Comparison of ENCODE assay signal across 30 cellular contexts in genomic region chr2:223420048-223420447, GRCh38.
"Had no signal": no experiment of that assay in that cellular context is flagged by ENCODE, and none has a peak within 500 bp of the region (broad histone marks: within the 10 kb centered on the region; RNA-seq: fewer than 3 reads in every experiment).

No MANE protein-coding gene starts in this region.

- H3K4me3 Mint-ChIP-seq: activated CD4-positive, alpha-beta memory T cell treated with anti-CD3 and anti-CD28 coated beads, Interleukin-2, amount 10 ng/mL, durations not matched to agents 7 days and 5 days; activated CD4-positive, alpha-beta T cell treated with anti-CD3 and anti-CD28 coated beads for 36 hours; activated CD4-positive, alpha-beta T cell treated with anti-CD3 and anti-CD28 coated beads, Interleukin-2, amount 10 ng/mL, durations not matched to agents 7 days and 5 days; activated naive CD8-positive, alpha-beta T cell treated with anti-CD3 and anti-CD28 coated beads, Interleukin-2, amount 10 ng/mL, durations not matched to agents 7 days and 5 days; activated T-cell treated with anti-CD3 and anti-CD28 coated beads, Interleukin-2, amount 50 U/mL, for 4 hours; activated T-helper 17 cell treated with anti-CD3 and anti-CD28 coated beads, Interleukin-2, amount 50 U/mL, for 72 hours; central memory CD8-positive, alpha-beta T cell; dendritic cell treated with granulocyte-macrophage colony-stimulating factor and Interleukin-4, amounts not matched to agents 40 ng/mL and 50 ng/mL, for 4 days; endodermal cell; T-helper 17 cell; T-helper 2 cell treated with Interferon-gamma antibody and Interleukin-4, amounts not matched to agents 5 μg/mL and 100 μg/mL, for 36 hours had no signal

- DNase-seq: activated CD4-positive, alpha-beta memory T cell treated with anti-CD3 and anti-CD28 coated beads, Interleukin-2, amount 10 ng/mL, durations not matched to agents 7 days and 5 days; activated CD4-positive, alpha-beta T cell treated with anti-CD3 and anti-CD28 coated beads for 36 hours; activated CD4-positive, alpha-beta T cell treated with anti-CD3 and anti-CD28 coated beads, Interleukin-2, amount 10 ng/mL, durations not matched to agents 7 days and 5 days; activated CD4-positive, alpha-beta T cell treated with anti-CD3 and anti-CD28 coated beads, Interleukin-2, amount 50 U/mL, for 4 hours; activated CD4-positive, CD25-positive, alpha-beta regulatory T cell; activated CD4-positive, CD25-positive, alpha-beta regulatory T cell treated with anti-CD3 and anti-CD28 coated beads, Interleukin-2, amount 50 U/mL, for 72 hours; activated CD8-positive, alpha-beta memory T cell treated with anti-CD3 and anti-CD28 coated beads for 24 hours; activated effector memory CD4-positive, alpha-beta T cell treated with Interleukin-2 at 50 U/mL for 16 hours; activated gamma-delta T cell treated with Interleukin-2 at 50 U/mL for 16 hours; activated naive CD4-positive, alpha-beta T cell treated with Interleukin-2 at 50 U/mL for 16 hours; activated naive CD8-positive, alpha-beta T cell treated with anti-CD3 and anti-CD28 coated beads, Interleukin-2, amount 10 ng/mL, durations not matched to agents 7 days and 5 days; activated T-cell treated with anti-CD3 and anti-CD28 coated beads, Interleukin-2, amount 50 U/mL, for 4 hours; brain microvascular endothelial cell; dorsolateral prefrontal cortex; effector memory CD4-positive, alpha-beta T cell; endodermal cell; foreskin keratinocyte; gastrocnemius medialis; glutamatergic neuron; heart left ventricle; T-helper 1 cell; T-helper 17 cell; T1000 had no signal

- H3K36me3 ChIP-seq: brain microvascular endothelial cell, gastrocnemius medialis, heart left ventricle had no signal

- H3K9me3 Mint-ChIP-seq: activated CD4-positive, alpha-beta T cell treated with anti-CD3 and anti-CD28 coated beads, Interleukin-2, amount 10 ng/mL, durations not matched to agents 7 days and 5 days; activated naive CD8-positive, alpha-beta T cell treated with anti-CD3 and anti-CD28 coated beads, Interleukin-2, amount 10 ng/mL, durations not matched to agents 7 days and 5 days; activated T-cell treated with anti-CD3 and anti-CD28 coated beads, Interleukin-2, amount 50 U/mL, for 4 hours; activated T-helper 17 cell treated with anti-CD3 and anti-CD28 coated beads, Interleukin-2, amount 50 U/mL, for 72 hours; central memory CD8-positive, alpha-beta T cell; dendritic cell treated with granulocyte-macrophage colony-stimulating factor and Interleukin-4, amounts not matched to agents 40 ng/mL and 50 ng/mL, for 4 days; endodermal cell; T-helper 2 cell treated with Interferon-gamma antibody and Interleukin-4, amounts not matched to agents 5 μg/mL and 100 μg/mL, for 36 hours had no signal

- H3K36me3 Mint-ChIP-seq: activated naive CD4-positive, alpha-beta T cell treated with anti-CD3 and anti-CD28 coated beads, Interleukin-2, amount 50 U/mL, for 72 hours; activated naive CD8-positive, alpha-beta T cell treated with anti-CD3 and anti-CD28 coated beads, Interleukin-2, amount 10 ng/mL, durations not matched to agents 7 days and 5 days had no signal

- H3K27ac Mint-ChIP-seq: activated CD4-positive, alpha-beta memory T cell treated with anti-CD3 and anti-CD28 coated beads, Interleukin-2, amount 10 ng/mL, durations not matched to agents 7 days and 5 days; activated CD4-positive, alpha-beta T cell treated with anti-CD3 and anti-CD28 coated beads for 36 hours; activated CD4-positive, alpha-beta T cell treated with anti-CD3 and anti-CD28 coated beads, Interleukin-2, amount 10 ng/mL, durations not matched to agents 7 days and 5 days; activated naive CD4-positive, alpha-beta T cell treated with anti-CD3 and anti-CD28 coated beads, Interleukin-2, amount 50 U/mL, for 72 hours; activated naive CD8-positive, alpha-beta T cell treated with anti-CD3 and anti-CD28 coated beads, Interleukin-2, amount 10 ng/mL, durations not matched to agents 7 days and 5 days; activated T-helper 17 cell treated with anti-CD3 and anti-CD28 coated beads, Interleukin-2, amount 50 U/mL, for 72 hours; dendritic cell treated with granulocyte-macrophage colony-stimulating factor and Interleukin-4, amounts not matched to agents 40 ng/mL and 50 ng/mL, for 4 days; endodermal cell; T-helper 17 cell; T-helper 2 cell treated with Interferon-gamma antibody and Interleukin-4, amounts not matched to agents 5 μg/mL and 100 μg/mL, for 36 hours had no signal

- H3K27me3 Mint-ChIP-seq: activated CD4-positive, alpha-beta memory T cell treated with anti-CD3 and anti-CD28 coated beads, Interleukin-2, amount 10 ng/mL, durations not matched to agents 7 days and 5 days; activated CD4-positive, alpha-beta T cell treated with anti-CD3 and anti-CD28 coated beads for 36 hours; activated CD4-positive, alpha-beta T cell treated with anti-CD3 and anti-CD28 coated beads, Interleukin-2, amount 10 ng/mL, durations not matched to agents 7 days and 5 days; activated naive CD8-positive, alpha-beta T cell treated with anti-CD3 and anti-CD28 coated beads, Interleukin-2, amount 10 ng/mL, durations not matched to agents 7 days and 5 days; activated T-helper 17 cell treated with anti-CD3 and anti-CD28 coated beads, Interleukin-2, amount 50 U/mL, for 72 hours; central memory CD8-positive, alpha-beta T cell; dendritic cell treated with granulocyte-macrophage colony-stimulating factor and Interleukin-4, amounts not matched to agents 40 ng/mL and 50 ng/mL, for 4 days; T-helper 17 cell had no signal

- H3K4me1 ChIP-seq: gastrocnemius medialis had no signal

- H3K4me3 ChIP-seq: coronary artery, dorsolateral prefrontal cortex, gastrocnemius medialis, heart left ventricle had no signal

- H3K27me3 ChIP-seq: brain microvascular endothelial cell, dorsolateral prefrontal cortex, foreskin keratinocyte, gastrocnemius medialis, heart left ventricle had no signal

- H3K4me1 Mint-ChIP-seq: activated CD4-positive, alpha-beta memory T cell treated with anti-CD3 and anti-CD28 coated beads, Interleukin-2, amount 10 ng/mL, durations not matched to agents 7 days and 5 days; activated CD4-positive, alpha-beta T cell treated with anti-CD3 and anti-CD28 coated beads for 36 hours; activated CD4-positive, alpha-beta T cell treated with anti-CD3 and anti-CD28 coated beads, Interleukin-2, amount 10 ng/mL, durations not matched to agents 7 days and 5 days; activated naive CD8-positive, alpha-beta T cell treated with anti-CD3 and anti-CD28 coated beads, Interleukin-2, amount 10 ng/mL, durations not matched to agents 7 days and 5 days; activated T-helper 17 cell treated with anti-CD3 and anti-CD28 coated beads, Interleukin-2, amount 50 U/mL, for 72 hours; central memory CD8-positive, alpha-beta T cell; endodermal cell; T-helper 17 cell had no signal

- H3K27ac ChIP-seq: brain microvascular endothelial cell, coronary artery, dorsolateral prefrontal cortex, foreskin keratinocyte, gastrocnemius medialis, heart left ventricle had no signal

- H3K9me3 ChIP-seq: gastrocnemius medialis, heart left ventricle had no signal

- ATAC-seq: activated CD4-positive, alpha-beta T cell treated with anti-CD3 and anti-CD28 coated beads for 36 hours; activated naive CD4-positive, alpha-beta T cell treated with anti-CD3 and anti-CD28 coated beads, Interleukin-2, amount 50 U/mL, for 72 hours; activated T-cell treated with anti-CD3 and anti-CD28 coated beads, Interleukin-2, amount 50 U/mL, for 4 hours; activated T-helper 17 cell treated with anti-CD3 and anti-CD28 coated beads, Interleukin-2, amount 50 U/mL, for 72 hours; esophagus mucosa; foreskin keratinocyte; gastrocnemius medialis; heart left ventricle; T-helper 17 cell had no signal
